In the genomic region with DNA sequence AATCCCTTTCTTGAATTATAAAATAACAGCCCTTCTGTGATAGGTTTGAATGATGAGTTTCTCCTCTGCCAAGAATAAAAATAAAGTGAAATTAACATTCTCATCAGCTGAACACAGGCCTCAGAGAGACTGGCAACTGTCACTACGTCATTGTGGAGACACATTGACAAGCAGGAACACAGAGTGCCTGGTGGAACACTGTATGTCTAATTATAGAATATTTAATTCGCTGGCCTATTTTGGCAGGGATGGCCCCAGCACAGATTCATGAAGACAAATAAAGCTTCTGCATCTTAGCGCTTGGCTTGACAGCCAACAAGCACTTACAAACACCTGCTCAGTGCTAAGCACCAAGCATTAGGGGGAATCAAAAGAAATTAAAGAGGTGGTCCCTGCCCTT, we compare ENCODE assay signal across 23 cellular contexts. TPM values are rescaled to one million over a fixed set of nuclear protein-coding genes. Genes with fewer than 3 reads are reported as not detected.
DNase-seq lines count a peak whose midpoint lies in the region; ATAC-seq and TF ChIP-seq lines count a peak whose summit lies in the region.
"Had no signal": no experiment of that assay in that cellular context is flagged by ENCODE, and none has a peak within 500 bp of the region (broad histone marks: within the 10 kb centered on the region; RNA-seq: fewer than 3 reads in every experiment).

No MANE protein-coding gene starts in this region.

- no peaks in the 10 kb centered on the region for H3K36me3 Mint-ChIP-seq in activated CD4-positive, alpha-beta T cell treated with anti-CD3 and anti-CD28 coated beads, Interleukin-2, amount 10 ng/mL, durations not matched to agents 24 days and 14 days (ENCODE audit: low read depth)
- no peaks in the 10 kb centered on the region for H3K36me3 Mint-ChIP-seq in activated CD8-positive, alpha-beta T cell treated with anti-CD3 and anti-CD28 coated beads for 36 hours (ENCODE audit: low read depth)
- H3K36me3 Mint-ChIP-seq: CD8-positive, alpha-beta T cell; IgD-negative memory B cell had no signal

- CTCF ChIA-PET in activated CD8-positive, alpha-beta T cell treated with anti-CD3 and anti-CD28 coated beads for 36 hours (lab: Charles Lee): interaction anchor here (0.9 to 3.2 kb wide), 2 partner anchors 9 to 15 kb away, joined by 3 to 11 read pairs; no protein-coding TSS in a partner anchor

- no peaks in the 10 kb centered on the region for H3K9me3 Mint-ChIP-seq in activated CD4-positive, alpha-beta T cell treated with anti-CD3 and anti-CD28 coated beads, Interleukin-2, amount 10 ng/mL, durations not matched to agents 24 days and 14 days
- H3K9me3 Mint-ChIP-seq in activated CD8-positive, alpha-beta T cell treated with anti-CD3 and anti-CD28 coated beads for 36 hours: no peaks in the 10 kb centered on the region
- H3K9me3 Mint-ChIP-seq: activated CD4-positive, alpha-beta T cell treated with anti-CD3 and anti-CD28 coated beads, Interleukin-2, amount 10 ng/mL, durations not matched to agents 7 days and 5 days; activated T-helper 1 cell treated with anti-CD3 and anti-CD28 coated beads, Interleukin-12 subunit alpha, Interleukin-12 subunit beta, Interleukin-2, Interleukin-4 antibody, amounts not matched to agents 30 ng/mL and 10 ng/mL and 1 ng/mL, durations not matched to agents 14 hours and 24 hours and 36 hours; CD8-positive, alpha-beta T cell; IgD-negative memory B cell had no signal

- no peak overlapping the region for H3K27ac Mint-ChIP-seq in activated CD4-positive, alpha-beta T cell treated with anti-CD3 and anti-CD28 coated beads, Interleukin-2, amount 10 ng/mL, durations not matched to agents 24 days and 14 days
- no peak overlapping the region for H3K27ac Mint-ChIP-seq in activated CD8-positive, alpha-beta T cell treated with anti-CD3 and anti-CD28 coated beads for 36 hours
- H3K27ac Mint-ChIP-seq: activated CD4-positive, alpha-beta T cell treated with anti-CD3 and anti-CD28 coated beads, Interleukin-2, amount 10 ng/mL, durations not matched to agents 7 days and 5 days; activated T-helper 1 cell treated with anti-CD3 and anti-CD28 coated beads, Interleukin-12 subunit alpha, Interleukin-12 subunit beta, Interleukin-2, Interleukin-4 antibody, amounts not matched to agents 30 ng/mL and 10 ng/mL and 1 ng/mL, durations not matched to agents 14 hours and 24 hours and 36 hours; CD8-positive, alpha-beta T cell; IgD-negative memory B cell had no signal

- no peak for ATAC-seq in activated CD8-positive, alpha-beta T cell treated with anti-CD3 and anti-CD28 coated beads for 36 hours
- no peak for ATAC-seq in GM18873 (IDR thresholded peaks at IDR 0.05; ENCODE audit: low FRiP score, unreplicated experiment)
- ATAC-seq: CD8-positive, alpha-beta T cell; HCT116; lower lobe of right lung had no signal

- POLR2A ChIA-PET in activated CD8-positive, alpha-beta T cell treated with anti-CD3 and anti-CD28 coated beads for 36 hours (lab: Charles Lee): no interaction called here

- peaks cover 31% of the 10 kb centered on the region for H3K27me3 Mint-ChIP-seq in activated CD4-positive, alpha-beta T cell treated with anti-CD3 and anti-CD28 coated beads, Interleukin-2, amount 10 ng/mL, durations not matched to agents 24 days and 14 days
- H3K27me3 Mint-ChIP-seq in activated CD8-positive, alpha-beta T cell treated with anti-CD3 and anti-CD28 coated beads for 36 hours: peaks cover 8% of the 10 kb centered on the region

- no peak for TF ChIP-seq CTCF in activated CD8-positive, alpha-beta T cell treated with anti-CD3 and anti-CD28 coated beads for 36 hours (IDR thresholded peaks at IDR 0.05)

- DNase-seq in G401 (ENCODE audit: low spot score) (peak; percentile 92), NCI-H1436 treated with DMSO at 0.1 percent for 48 hours (lab: John Stamatoyannopoulos, UW) (peak; percentile 74), SHP77 treated with DMSO at 0.1 percent for 48 hours (lab: John Stamatoyannopoulos, UW) (peak; percentile 69), myocyte (ENCODE audit: low read depth) (peak; percentile 88)
- DNase-seq in activated CD4-positive, alpha-beta T cell treated with anti-CD3 and anti-CD28 coated beads, Interleukin-2, amount 10 ng/mL, durations not matched to agents 24 days and 14 days: no peak
- no peak for DNase-seq in activated CD8-positive, alpha-beta T cell treated with anti-CD3 and anti-CD28 coated beads for 36 hours
- DNase-seq: activated CD4-positive, alpha-beta T cell treated with anti-CD3 and anti-CD28 coated beads, Interleukin-2, amount 10 ng/mL, durations not matched to agents 7 days and 5 days; activated naive CD4-positive, alpha-beta T cell treated with anti-CD3 and anti-CD28 coated beads, Interleukin-2, amount 50 U/mL, for 16 hours; CD8-positive, alpha-beta T cell; central memory CD4-positive, alpha-beta T cell; erythroblast; foreskin fibroblast; lower lobe of right lung; NCI-H82; SIG-M5; small intestine; stimulated activated CD4-positive, alpha-beta T cell treated with anti-CD3 and anti-CD28 coated beads, Interleukin-2, amount 100 ng/mL, for 48 hours; stimulated activated naive CD4-positive, alpha-beta T cell; thyroid gland had no signal

- intact Hi-C loops in activated CD4-positive, alpha-beta T cell treated with anti-CD3 and anti-CD28 coated beads, Interleukin-2, amount 10 ng/mL, durations not matched to agents 24 days and 14 days (cut with micrococcal nuclease): no loop called here
- intact Hi-C loops in activated CD8-positive, alpha-beta T cell treated with anti-CD3 and anti-CD28 coated beads for 36 hours (cut with micrococcal nuclease): no loop called here

- in situ Hi-C loops in G401 (cut with HindIII; ENCODE audit: low sequenced_read_pairs): no loop called here

- no peak overlapping the region for H3K4me3 Mint-ChIP-seq in activated CD4-positive, alpha-beta T cell treated with anti-CD3 and anti-CD28 coated beads, Interleukin-2, amount 10 ng/mL, durations not matched to agents 24 days and 14 days
- no peak overlapping the region for H3K4me3 Mint-ChIP-seq in activated CD8-positive, alpha-beta T cell treated with anti-CD3 and anti-CD28 coated beads for 36 hours
- H3K4me3 Mint-ChIP-seq: activated CD4-positive, alpha-beta T cell treated with anti-CD3 and anti-CD28 coated beads, Interleukin-2, amount 10 ng/mL, durations not matched to agents 7 days and 5 days; activated T-helper 1 cell treated with anti-CD3 and anti-CD28 coated beads, Interleukin-12 subunit alpha, Interleukin-12 subunit beta, Interleukin-2, Interleukin-4 antibody, amounts not matched to agents 30 ng/mL and 10 ng/mL and 1 ng/mL, durations not matched to agents 14 hours and 24 hours and 36 hours; CD8-positive, alpha-beta T cell; IgD-negative memory B cell had no signal

- peaks cover 2% of the 10 kb centered on the region for H3K4me1 Mint-ChIP-seq in activated CD4-positive, alpha-beta T cell treated with anti-CD3 and anti-CD28 coated beads, Interleukin-2, amount 10 ng/mL, durations not matched to agents 24 days and 14 days
- no peaks in the 10 kb centered on the region for H3K4me1 Mint-ChIP-seq in activated CD8-positive, alpha-beta T cell treated with anti-CD3 and anti-CD28 coated beads for 36 hours (ENCODE audit: low read depth)

RNA-seq across cellular contexts. Expression of a gene that starts 52.0 kb away (rescaled TPM):
- 30.5 and 53.3 TPM in 2 replicates for total RNA-seq in G401 (2014; rRNA removed; shearing (Covaris generic))
- 19.6 and 20.0 TPM in 2 replicates for total RNA-seq in myocyte
- 22.6 TPM for polyA plus RNA-seq in myocyte (2012)
- total RNA-seq in activated CD4-positive, alpha-beta T cell treated with anti-CD3 and anti-CD28 coated beads, Interleukin-2, amount 10 ng/mL, durations not matched to agents 24 days and 14 days: 33.3 and 34.1 TPM in 2 replicates
- 10 to 100 TPM; 37.4 to 40.6 TPM for total RNA-seq in activated CD8-positive, alpha-beta T cell treated with anti-CD3 and anti-CD28 coated beads for 36 hours

Comparison
In these comparisons a context has a peak if more than half of its experiments do, and no peak if none do; other contexts are left out.
1. DNase-seq: peak in G401 (single experiment), NCI-H1436 treated with DMSO at 0.1 percent for 48 hours (single experiment), SHP77 treated with DMSO at 0.1 percent for 48 hours (single experiment) and myocyte (single experiment); none in activated CD4-positive, alpha-beta T cell treated with anti-CD3 and anti-CD28 coated beads, Interleukin-2, amount 10 ng/mL, durations not matched to agents 24 days and 14 days (single experiment) and activated CD8-positive, alpha-beta T cell treated with anti-CD3 and anti-CD28 coated beads for 36 hours (single experiment).